10 cellular contexts compared by ENCODE assay signal in genomic region chrX:154056739-154057367, GRCh38. TPM values are rescaled to one million over a fixed set of nuclear protein-coding genes. Genes with fewer than 3 reads are reported as not detected.
DNase-seq lines count a peak whose midpoint lies in the region; ATAC-seq and TF ChIP-seq lines count a peak whose summit lies in the region.
"Had no signal": no experiment of that assay in that cellular context is flagged by ENCODE, and none has a peak within 500 bp of the region (broad histone marks: within the 10 kb centered on the region; RNA-seq: fewer than 3 reads in every experiment).

No MANE protein-coding gene starts in this region.

- H3K27ac ChIP-seq in IMR-90 (ENCODE audit: insufficient read depth, low read length) = no peak overlapping the region

- H3K56ac ChIP-seq in IMR-90 (ENCODE audit: extremely low read depth, insufficient read depth, low read length) = no peak overlapping the region

- H3K4me1 Mint-ChIP-seq in CD14-positive monocyte = peaks cover 40% of the 10 kb centered on the region
- H3K4me1 Mint-ChIP-seq in activated CD8-positive, alpha-beta T cell treated with anti-CD3 and anti-CD28 coated beads for 36 hours (ENCODE audit: low read depth) = peaks cover 53% of the 10 kb centered on the region

- H2AK5ac ChIP-seq in IMR-90 (ENCODE audit: low read depth, low read length) = no peak overlapping the region

- H2BK5ac ChIP-seq in IMR-90 (ENCODE audit: low read depth, low read length, poor library complexity, severe bottlenecking) = no peak overlapping the region

- no peak overlapping the region for H4K91ac ChIP-seq in IMR-90 (ENCODE audit: insufficient read depth, low read depth, low read length)

- no peak overlapping the region for H2AK9ac ChIP-seq in IMR-90 (replicated peaks; ENCODE audit: low read depth, low read length, poor library complexity)

- H3K14ac ChIP-seq in IMR-90 (replicated peaks; ENCODE audit: low read depth, low read length) = no peak overlapping the region

- no peak overlapping the region for H3K4me3 Mint-ChIP-seq in CD14-positive monocyte
- no peak overlapping the region for H3K4me3 Mint-ChIP-seq in activated CD8-positive, alpha-beta T cell treated with anti-CD3 and anti-CD28 coated beads for 36 hours
- H3K4me3 Mint-ChIP-seq: activated T-cell treated with anti-CD3 and anti-CD28 coated beads, Interleukin-2, amount 50 U/mL, for 4 hours had no signal

- BruUV-seq in IMR-90 (replicated peaks; lab: Mats Ljungman, UMichigan) = no TSS peak

- H3K18ac ChIP-seq in IMR-90 (ENCODE audit: low read depth, low read length) = no peak overlapping the region

- no peak for TF ChIP-seq RAD21 in IMR-90 (IDR thresholded peaks at IDR 0.05; ENCODE audit: low read length)

- TF ChIP-seq POLR2A in IMR-90 (IDR thresholded peaks at IDR 0.05; ENCODE audit: low read depth, low read length) = no peak
- TF ChIP-seq POLR2A in erythroblast (IDR thresholded peaks at IDR 0.05; ENCODE audit: low read length) = no peak

- H3K36me3 ChIP-seq in IMR-90 (ENCODE audit: control insufficient read depth, insufficient read depth, low read length) = peaks cover 4% of the 10 kb centered on the region; the same call in 1 of the 2 replicates

- no peak overlapping the region for H2BK15ac ChIP-seq in IMR-90 (ENCODE audit: low read depth, low read length)

- peak overlapping the region in 6 of 7 donors; percentile 55 to 88 (median 67) for H3K27ac Mint-ChIP-seq in CD14-positive monocyte
- peak overlapping the region; percentile 82 for H3K27ac Mint-ChIP-seq in activated CD8-positive, alpha-beta T cell treated with anti-CD3 and anti-CD28 coated beads for 36 hours

- intact Hi-C loops in CD14-positive monocyte (cut with micrococcal nuclease) = loop anchor here in 1 of 2 donors (5.0 kb wide), 1 partner anchor 40 kb away; the partner anchor contains the start of gene MECP2
- intact Hi-C loops in IMR-90 (cut with micrococcal nuclease) = no loop called here
- intact Hi-C loops in activated CD8-positive, alpha-beta T cell treated with anti-CD3 and anti-CD28 coated beads for 36 hours (cut with micrococcal nuclease) = no loop called here
- intact Hi-C loops in left colon (cut with DNase I, micrococcal nuclease) = no loop called here

- no peak overlapping the region for H2BK20ac ChIP-seq in IMR-90 (ENCODE audit: low read depth, low read length)

- POLR2A ChIA-PET in IMR-90 (lab: Charles Lee; ENCODE audit: unreplicated experiment) = no interaction called here
- POLR2A ChIA-PET in activated CD8-positive, alpha-beta T cell treated with anti-CD3 and anti-CD28 coated beads for 36 hours (lab: Charles Lee) = no interaction called here

- no peak overlapping the region for H2BK120ac ChIP-seq in IMR-90 (ENCODE audit: low read depth, low read length)

- H4K5ac ChIP-seq in IMR-90 (ENCODE audit: low read depth, low read length) = no peak overlapping the region

- WGBS in IMR-90 (ENCODE audit: extremely low coverage in 2 of 2, insufficient read length in 1 of 2), 2 experiments = no CpG with 5 or more reads among the region's 8 CpGs

- peaks cover 0 to 5% (median 0%) of the 10 kb centered on the region in 7 donors for H3K9me3 Mint-ChIP-seq in CD14-positive monocyte
- H3K9me3 Mint-ChIP-seq in activated CD8-positive, alpha-beta T cell treated with anti-CD3 and anti-CD28 coated beads for 36 hours = no peaks in the 10 kb centered on the region
- H3K9me3 Mint-ChIP-seq: activated T-cell treated with anti-CD3 and anti-CD28 coated beads, Interleukin-2, amount 50 U/mL, for 4 hours had no signal

- H3K9me1 ChIP-seq in IMR-90 (ENCODE audit: insufficient read depth, low read length) = peaks cover 8% of the 10 kb centered on the region; the same call in 1 of the 2 replicates

- peaks cover 37 to 39% of the 10 kb centered on the region in 2 donors for H3K36me3 Mint-ChIP-seq in CD14-positive monocyte
- peaks cover 19% of the 10 kb centered on the region for H3K36me3 Mint-ChIP-seq in activated CD8-positive, alpha-beta T cell treated with anti-CD3 and anti-CD28 coated beads for 36 hours (ENCODE audit: low read depth)

- CTCF ChIA-PET in IMR-90 (lab: Yijun Ruan, JAX) = no interaction called here
- CTCF ChIA-PET in activated CD8-positive, alpha-beta T cell treated with anti-CD3 and anti-CD28 coated beads for 36 hours (lab: Charles Lee) = no interaction called here

- ATAC-seq in IMR-90 (ENCODE audit: low read depth) = no peak
- no peak for ATAC-seq in activated CD8-positive, alpha-beta T cell treated with anti-CD3 and anti-CD28 coated beads for 36 hours
- peak; percentile 87 for ATAC-seq in left colon
- no peak for ATAC-seq in GM21381 (IDR thresholded peaks at IDR 0.05; ENCODE audit: unreplicated experiment)
- ATAC-seq: activated T-cell treated with anti-CD3 and anti-CD28 coated beads, Interleukin-2, amount 50 U/mL, for 4 hours had no signal

- H3K4me3 ChIP-seq in IMR-90 (ENCODE audit: insufficient read depth, low read depth, low read length) = no peak overlapping the region

- H3K79me1 ChIP-seq in IMR-90 (ENCODE audit: low read depth in 1 of 2, low read length in 2 of 2) = peaks cover 12 to 47% of the 10 kb centered on the region in 2 experiments; a peak in 3 of 4 replicates

- in situ Hi-C loops in IMR-90 (cut with MboI; ENCODE audit: low sequenced_read_pairs) = no loop called here

- dilution Hi-C loops in IMR-90 (cut with HindIII; ENCODE audit: low sequenced_read_pairs, unreplicated experiment) = no loop called here

- peaks cover 47% of the 10 kb centered on the region for H4K20me1 ChIP-seq in IMR-90 (ENCODE audit: insufficient read depth, low read length)

- H2AFZ ChIP-seq in IMR-90 (replicated peaks; ENCODE audit: low read length, poor library complexity) = no peak overlapping the region

- H3K27me3 Mint-ChIP-seq in CD14-positive monocyte (ENCODE audit: low read depth in 3 of 3) = peaks cover 0 to 29% (median 0%) of the 10 kb centered on the region in 3 donors
- H3K27me3 Mint-ChIP-seq in activated CD8-positive, alpha-beta T cell treated with anti-CD3 and anti-CD28 coated beads for 36 hours = no peaks in the 10 kb centered on the region

- no peak overlapping the region for H3K9ac ChIP-seq in IMR-90 (ENCODE audit: low read depth, low read length)

- no peak overlapping the region for H4K8ac ChIP-seq in IMR-90 (ENCODE audit: low read depth in 2 of 2, low read length in 2 of 2)

- H3K23ac ChIP-seq in IMR-90 (ENCODE audit: low read depth, low read length) = no peak overlapping the region

- no peaks in the 10 kb centered on the region for H3K9me3 ChIP-seq in IMR-90 (ENCODE audit: control insufficient read depth, insufficient read depth, low read length)

- TF ChIP-seq CTCF in CD14-positive monocyte (IDR thresholded peaks at IDR 0.05) (no peak), IMR-90 (conservative IDR thresholded peaks at IDR 0.05; ENCODE audit: low read depth, low read length) (no peak)
- no peak for TF ChIP-seq CTCF in activated CD8-positive, alpha-beta T cell treated with anti-CD3 and anti-CD28 coated beads for 36 hours (IDR thresholded peaks at IDR 0.05)

- H3K4ac ChIP-seq in IMR-90 (ENCODE audit: low read depth, low read length) = no peak overlapping the region

- DNase-seq in CD14-positive monocyte (ENCODE audit: low spot score) = peak; percentile 61
- peak; percentile 20 for DNase-seq in IMR-90
- no peak for DNase-seq in activated CD8-positive, alpha-beta T cell treated with anti-CD3 and anti-CD28 coated beads for 36 hours
- DNase-seq in left colon = peak in 1 of 2 donors; percentile 48
- no peak for DNase-seq in HCEC 1CT
- no peak for DNase-seq in erythroblast (lab: John Stamatoyannopoulos, UW)
- DNase-seq in COLO829 (ENCODE audit: low spot score) = no peak
- DNase-seq: activated T-cell treated with anti-CD3 and anti-CD28 coated beads, Interleukin-2, amount 50 U/mL, for 4 hours; occipital lobe had no signal

- no peak overlapping the region for H3K4me2 ChIP-seq in IMR-90 (ENCODE audit: low read depth, low read length)

- no peaks in the 10 kb centered on the region for H3K27me3 ChIP-seq in IMR-90 (ENCODE audit: control insufficient read depth, insufficient read depth, low read length)

- peaks cover 10% of the 10 kb centered on the region for H3K4me1 ChIP-seq in IMR-90 (ENCODE audit: control insufficient read depth, insufficient read depth, low read length)

TF ChIP-seq in IMR-90, 13 proteins besides CTCF, POLR2A, EP300 and RAD21:
- TF ChIP-seq CEBPB (IDR thresholded peaks at IDR 0.05; ENCODE audit: low read depth, low read length) = peak; percentile 43; the same call in 1 of the 2 replicates
- no peak for TF ChIP-seq USF2 (IDR thresholded peaks at IDR 0.05; ENCODE audit: low read depth, low read length)
- TF ChIP-seq BHLHE40 (IDR thresholded peaks at IDR 0.05; ENCODE audit: low read depth, low read length) = no peak
- TF ChIP-seq RFX5 (IDR thresholded peaks at IDR 0.05; ENCODE audit: low read depth, low read length) = no peak
- TF ChIP-seq SMC3 (IDR thresholded peaks at IDR 0.05; ENCODE audit: low read depth, low read length) = no peak
- no peak for TF ChIP-seq CHD1 (IDR thresholded peaks at IDR 0.05; ENCODE audit: low read depth, low read length)

RNA-seq across cellular contexts. Expression of gene IRAK1, which starts 37.2 kb away (rescaled TPM):
- 10 to 100 TPM; 47.8 to 49.5 TPM for polyA plus RNA-seq in CD14-positive monocyte
- total RNA-seq in IMR-90 (2012; rRNA removed) = 31.9 and 33.3 TPM in 2 replicates
- 50.2 and 61.9 TPM in 2 replicates for polyA plus RNA-seq in IMR-90 (2012; rRNA removed)
- polyA plus RNA-seq in IMR-90 (2012; cell fraction: cytosol; rRNA removed) = 39.9 and 45.4 TPM in 2 replicates
- polyA plus RNA-seq in IMR-90 (2012; cell fraction: nucleus; rRNA removed; ENCODE audit: low replicate concordance) = 55.8 and 105 TPM in 2 replicates
- 100 to 1,000 TPM; 134 to 136 TPM for total RNA-seq in activated CD8-positive, alpha-beta T cell treated with anti-CD3 and anti-CD28 coated beads for 36 hours
- total RNA-seq in left colon = 100 to 1,000 TPM in 1 of 2 donors, 10 to 100 TPM in 1; 76.1 to 103 TPM

RNA-seq across cellular contexts. Expression of gene MECP2, which starts 40.7 kb away (rescaled TPM):
- polyA plus RNA-seq in CD14-positive monocyte = 1 to 10 TPM; 5.2 to 9.6 TPM
- 8.4 and 10.8 TPM in 2 replicates for total RNA-seq in IMR-90 (2012; rRNA removed)
- polyA plus RNA-seq in IMR-90 (2012; rRNA removed) = 9.7 and 10.1 TPM in 2 replicates
- polyA plus RNA-seq in IMR-90 (2012; cell fraction: cytosol; rRNA removed) = 6.1 and 12.5 TPM in 2 replicates
- polyA plus RNA-seq in IMR-90 (2012; cell fraction: nucleus; rRNA removed; ENCODE audit: low replicate concordance) = 12.6 and 20.9 TPM in 2 replicates
- 10 to 100 TPM; 63.7 to 65.1 TPM for total RNA-seq in activated CD8-positive, alpha-beta T cell treated with anti-CD3 and anti-CD28 coated beads for 36 hours
- 10 to 100 TPM; 29.4 to 32.3 TPM for total RNA-seq in left colon

Comparison
In these comparisons a context has a peak if more than half of its experiments do, and no peak if none do; other contexts are left out.
1. DNase-seq: peak in CD14-positive monocyte (single experiment) and IMR-90 (single experiment); none in activated CD8-positive, alpha-beta T cell treated with anti-CD3 and anti-CD28 coated beads for 36 hours (single experiment), HCEC 1CT (single experiment), erythroblast (0 of 2) and COLO829 (single experiment).